Comparison of ENCODE assay signal across 8 cellular contexts in the genomic region with DNA sequence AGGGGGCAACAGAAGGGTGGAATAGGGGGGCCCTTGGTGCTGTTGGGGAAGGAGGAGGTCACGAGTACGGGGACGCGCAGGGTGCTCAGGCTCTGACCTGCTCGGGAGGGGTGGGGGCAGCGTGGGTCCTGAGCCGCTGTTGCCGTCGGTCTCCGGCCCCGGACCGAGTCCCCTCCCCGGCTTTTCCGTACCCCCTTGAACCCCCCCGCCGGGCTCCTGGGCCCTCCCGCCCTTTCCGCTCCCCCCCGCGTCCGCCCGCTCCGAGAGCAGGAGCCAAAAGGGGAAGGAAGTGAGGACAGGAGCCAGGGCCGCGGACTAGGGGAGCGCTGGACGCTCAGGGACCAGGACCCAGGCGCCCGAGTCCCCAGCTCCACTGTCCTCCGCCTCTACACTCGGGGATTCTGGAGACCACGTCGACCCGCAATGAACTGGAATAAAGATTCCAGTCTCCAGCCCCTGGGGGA. TPM values are rescaled to one million over a fixed set of nuclear protein-coding genes. Genes with fewer than 3 reads are reported as not detected.
DNase-seq lines count a peak whose midpoint lies in the region; TF ChIP-seq lines count a peak whose summit lies in the region.

Gene RGL2, minus strand, starts transcription at position 170 of the 464 bp plus-strand sequence. CDS start 332 bp downstream, outside the sequence.

- H3K4me3 ChIP-seq in HFF-Myc (replicated peaks; ENCODE audit: low read depth, low read length) = peak within 1 kb of the TSS; percentile 76

- DNase-seq in DMS 273 (lab: John Stamatoyannopoulos, UW; ENCODE audit: unreplicated experiment) = peak; percentile 79
- DNase-seq in DMS 273 treated with DMSO at 0.1 percent for 48 hours (lab: John Stamatoyannopoulos, UW) = no peak
- no peak for DNase-seq in HFF-Myc (ENCODE audit: extremely low read depth, low read depth)
- peak; percentile 59 for DNase-seq in NCI-H2171 treated with DMSO at 0.1 percent for 48 hours (lab: John Stamatoyannopoulos, UW)
- peak; percentile 76 for DNase-seq in activated CD4-positive, alpha-beta memory T cell treated with anti-CD3 and anti-CD28 coated beads for 36 hours
- DNase-seq in epithelial cell of prostate (ENCODE audit: low read depth, low spot score) = no peak
- peak; percentile 83 for DNase-seq in midbrain (lab: John Stamatoyannopoulos, UW)
- peak; percentile 60 for DNase-seq in stromal cell of bone marrow (ENCODE audit: low read depth)

- CTCF ChIA-PET in activated CD4-positive, alpha-beta memory T cell treated with anti-CD3 and anti-CD28 coated beads for 36 hours (lab: Charles Lee) = interaction anchor here (0.8 to 4.7 kb wide), 16 partner anchors 10 to 156 kb away, joined by 3 to 36 read pairs (median 4); partner anchors contain the start of genes B3GALT4, HSD17B8, PFDN6 and RING1

- POLR2A ChIA-PET in activated CD4-positive, alpha-beta memory T cell treated with anti-CD3 and anti-CD28 coated beads for 36 hours (lab: Charles Lee) = interaction anchor here (0.9 to 3.3 kb wide), 9 partner anchors 9 to 98 kb away, joined by 3 to 30 read pairs (median 8); partner anchors contain the start of genes B3GALT4, PFDN6, RPS18 and RXRB

- peaks cover 23% of the 10 kb centered on the region for H3K36me3 Mint-ChIP-seq in activated CD4-positive, alpha-beta memory T cell treated with anti-CD3 and anti-CD28 coated beads for 36 hours

- intact Hi-C loops in activated CD4-positive, alpha-beta memory T cell treated with anti-CD3 and anti-CD28 coated beads for 36 hours (cut with micrococcal nuclease) = loop anchor here (1.0 to 5.0 kb wide), 6 partner anchors 10 to 120 kb away; partner anchors contain the start of genes CUTA, KIFC1, PFDN6 and RXRB

- no peaks in the 10 kb centered on the region for H3K9me3 Mint-ChIP-seq in activated CD4-positive, alpha-beta memory T cell treated with anti-CD3 and anti-CD28 coated beads for 36 hours

- H3K27me3 Mint-ChIP-seq in activated CD4-positive, alpha-beta memory T cell treated with anti-CD3 and anti-CD28 coated beads for 36 hours = no peaks in the 10 kb centered on the region

- H3K27ac Mint-ChIP-seq in activated CD4-positive, alpha-beta memory T cell treated with anti-CD3 and anti-CD28 coated beads for 36 hours = peak within 1 kb of the TSS; percentile 96

- H3K4me1 Mint-ChIP-seq in activated CD4-positive, alpha-beta memory T cell treated with anti-CD3 and anti-CD28 coated beads for 36 hours (ENCODE audit: low read depth) = peaks cover 28% of the 10 kb centered on the region

- TF ChIP-seq CTCF in HFF-Myc (IDR thresholded peaks at IDR 0.05; ENCODE audit: low read depth, low read length, missing control alignments) = no peak

- peak within 1 kb of the TSS; percentile 89 for H3K4me3 Mint-ChIP-seq in activated CD4-positive, alpha-beta memory T cell treated with anti-CD3 and anti-CD28 coated beads for 36 hours

- peak within 1 kb of the TSS; percentile 96 for H3K27ac ChIP-seq in epithelial cell of prostate

RNA-seq across cellular contexts. Expression of gene RGL2, which starts in this region (rescaled TPM):
- total RNA-seq in activated CD4-positive, alpha-beta memory T cell treated with anti-CD3 and anti-CD28 coated beads for 36 hours = 10 to 100 TPM; 24.6 to 26.0 TPM

Comparison
In these comparisons a context has a peak if more than half of its experiments do, and no peak if none do; other contexts are left out.
1. DNase-seq: peak in DMS 273 (single experiment), NCI-H2171 treated with DMSO at 0.1 percent for 48 hours (single experiment), activated CD4-positive, alpha-beta memory T cell treated with anti-CD3 and anti-CD28 coated beads for 36 hours (single experiment), midbrain (single experiment) and stromal cell of bone marrow (single experiment); none in DMS 273 treated with DMSO at 0.1 percent for 48 hours (single experiment), HFF-Myc (single experiment) and epithelial cell of prostate (single experiment).